27 cellular contexts compared by ENCODE assay signal in the genomic region with DNA sequence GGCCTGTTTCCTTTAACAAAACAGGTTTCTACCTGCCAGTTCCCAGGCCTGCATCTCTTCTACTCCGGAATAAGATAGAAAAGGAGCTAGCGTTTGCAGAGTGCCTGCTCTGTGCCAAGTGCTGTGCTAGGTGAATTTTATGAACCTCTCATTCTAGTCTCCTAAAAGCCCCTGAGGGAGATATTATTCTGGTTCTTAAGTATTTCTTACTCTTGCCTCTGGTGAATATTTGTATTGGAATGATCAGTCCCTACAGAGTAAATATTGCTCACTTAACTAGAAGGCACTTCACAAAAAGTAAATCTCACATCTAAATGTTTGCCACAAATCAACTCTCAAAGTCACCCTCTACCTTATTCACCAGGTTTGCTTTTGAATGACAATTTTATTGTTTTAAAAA.
"Had no signal": no experiment of that assay in that cellular context is flagged by ENCODE, and none has a peak within 500 bp of the region (broad histone marks: within the 10 kb centered on the region; RNA-seq: fewer than 3 reads in every experiment).

No MANE protein-coding gene starts in this region.

- H3K4me3 Mint-ChIP-seq: activated CD4-positive, alpha-beta memory T cell treated with anti-CD3 and anti-CD28 coated beads for 36 hours; activated T-cell treated with anti-CD3 and anti-CD28 coated beads, Interleukin-2, amount 50 U/mL, for 72 hours; central memory CD8-positive, alpha-beta T cell; WTC11 had no signal

- H3K27me3 Mint-ChIP-seq: central memory CD8-positive, alpha-beta T cell had no signal

- H3K4me3 ChIP-seq: ascending aorta, body of pancreas, MG63, Peyer's patch, SJCRH30 had no signal

- H3K27ac Mint-ChIP-seq: activated CD4-positive, alpha-beta memory T cell treated with anti-CD3 and anti-CD28 coated beads for 36 hours; activated T-cell treated with anti-CD3 and anti-CD28 coated beads, Interleukin-2, amount 50 U/mL, for 72 hours; WTC11 had no signal

- DNase-seq: activated CD4-positive, alpha-beta memory T cell treated with anti-CD3 and anti-CD28 coated beads for 36 hours; activated CD4-positive, alpha-beta T cell treated with anti-CD3 and anti-CD28 coated beads for 48 hours; activated CD4-positive, CD25-positive, alpha-beta regulatory T cell treated with anti-CD3 and anti-CD28 coated beads, Interleukin-2, amount 50 U/mL, for 72 hours; activated CD8-positive, alpha-beta memory T cell treated with anti-CD3 and anti-CD28 coated beads, Interleukin-2, amount 50 U/mL, for 4 hours; activated naive CD4-positive, alpha-beta T cell treated with anti-CD3 and anti-CD28 coated beads, Interleukin-2, amount 50 U/mL, for 16 hours; activated T-cell treated with anti-CD3 and anti-CD28 coated beads, Interleukin-2, amount 50 U/mL, for 72 hours; amniotic stem cell; body of pancreas; KBM-7; MG63; MV-4-11; NCI-H1092 treated with DMSO at 0.1 percent for 48 hours; NCI-H1436; NCI-H1694 treated with DMSO at 0.1 percent for 48 hours; NCI-H2081; NCI-H510A treated with DMSO at 0.1 percent for 48 hours; NCI-H69; NK-92 treated with Interleukin-12 subunit alpha and Interleukin-12 subunit beta, amount 100 ng/mL, for 24 hours; OCI-M1; Peyer's patch; Right ventricle myocardium superior; SJCRH30; SK-N-SH; T-helper 1 cell had no signal

- ATAC-seq: activated T-cell treated with anti-CD3 and anti-CD28 coated beads, Interleukin-2, amount 50 U/mL, for 72 hours; body of pancreas; WTC11 had no signal

- H3K36me3 Mint-ChIP-seq: WTC11 had no signal

- H3K9me3 Mint-ChIP-seq: activated CD4-positive, alpha-beta memory T cell treated with anti-CD3 and anti-CD28 coated beads for 36 hours; central memory CD8-positive, alpha-beta T cell had no signal
